Comparison of ENCODE assay signal across 13 cellular contexts in the genomic region with DNA sequence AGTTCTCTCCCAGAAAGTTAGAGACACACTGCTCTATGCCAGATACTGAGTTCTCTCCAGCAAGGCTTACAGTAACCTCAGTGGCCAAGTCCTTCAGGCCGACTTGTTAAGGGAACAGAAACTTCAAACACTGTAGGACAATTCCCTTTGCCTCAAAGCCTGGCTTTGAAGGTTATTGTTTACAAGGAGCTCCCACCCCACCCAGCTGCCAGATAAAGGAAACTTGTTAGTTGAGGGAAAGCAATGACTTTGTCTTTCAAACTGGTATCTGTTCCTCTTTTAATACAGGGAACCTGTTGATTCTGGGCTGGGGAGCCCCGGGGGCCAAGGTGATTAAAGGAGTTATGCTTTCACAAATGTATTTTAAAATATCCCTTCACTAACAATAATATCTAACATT. TPM values are rescaled to one million over a fixed set of nuclear protein-coding genes. Genes with fewer than 3 reads are reported as not detected.
A peak's percentile ranks its signal among the peaks of the same experiment; 100 is the strongest.
DNase-seq lines count a peak whose midpoint lies in the region; ATAC-seq and TF ChIP-seq lines count a peak whose summit lies in the region.
"Had no signal": no experiment of that assay in that cellular context is flagged by ENCODE, and none has a peak within 500 bp of the region (broad histone marks: within the 10 kb centered on the region; RNA-seq: fewer than 3 reads in every experiment).

No MANE protein-coding gene starts in this region.

- H3K27me3 Mint-ChIP-seq in activated CD4-positive, alpha-beta memory T cell treated with anti-CD3 and anti-CD28 coated beads for 36 hours = peaks cover 18% of the 10 kb centered on the region
- H3K27me3 Mint-ChIP-seq: brain had no signal

- H3K27me3 ChIP-seq in right atrium auricular region = no peaks in the 10 kb centered on the region
- H3K27me3 ChIP-seq in colonic mucosa = no peaks in the 10 kb centered on the region
- H3K27me3 ChIP-seq: SJSA1 had no signal

- DNase-seq in Right ventricle myocardium superior (no peak), right atrium auricular region (ENCODE audit: low spot score) (no peak), colonic mucosa (peak; percentile 63), kidney tubule cell (ENCODE audit: low spot score) (no peak), NCI-H2227 treated with DMSO at 0.1 percent for 48 hours (lab: John Stamatoyannopoulos, UW) (no peak)
- no peak for DNase-seq in activated CD4-positive, alpha-beta memory T cell treated with anti-CD3 and anti-CD28 coated beads for 36 hours
- DNase-seq: foreskin keratinocyte, NCI-H1092 treated with DMSO at 0.1 percent for 48 hours had no signal

- H3K4me3 ChIP-seq in right atrium auricular region (no peak overlapping the region), colonic mucosa (no peak overlapping the region)
- H3K4me3 ChIP-seq: SJSA1, thoracic aorta had no signal

- H3K4me3 Mint-ChIP-seq in activated CD4-positive, alpha-beta memory T cell treated with anti-CD3 and anti-CD28 coated beads for 36 hours = no peak overlapping the region
- H3K4me3 Mint-ChIP-seq: brain had no signal

- H3K27ac Mint-ChIP-seq in activated CD4-positive, alpha-beta memory T cell treated with anti-CD3 and anti-CD28 coated beads for 36 hours = no peak overlapping the region

- TF ChIP-seq CTCF in right atrium auricular region (IDR thresholded peaks at IDR 0.05) (no peak), colonic mucosa (IDR thresholded peaks at IDR 0.05) (no peak)

- intact Hi-C loops in Right ventricle myocardium superior (cut with DNase I) (no loop called here), colonic mucosa (cut with DNase I) (no loop called here)
- intact Hi-C loops in activated CD4-positive, alpha-beta memory T cell treated with anti-CD3 and anti-CD28 coated beads for 36 hours (cut with micrococcal nuclease) = no loop called here

- POLR2A ChIA-PET in activated CD4-positive, alpha-beta memory T cell treated with anti-CD3 and anti-CD28 coated beads for 36 hours (lab: Charles Lee) = no interaction called here

- peak overlapping the region in 1 of 2 donors; percentile 35 for H3K9ac ChIP-seq in colonic mucosa (ENCODE audit: low read depth in 2 of 2, low read length in 2 of 2)

- CTCF ChIA-PET in activated CD4-positive, alpha-beta memory T cell treated with anti-CD3 and anti-CD28 coated beads for 36 hours (lab: Charles Lee) = no interaction called here

- H3K27ac ChIP-seq in right atrium auricular region (no peak overlapping the region), colonic mucosa (peak overlapping the region; percentile 28)
- H3K27ac ChIP-seq: foreskin keratinocyte, SJSA1, thoracic aorta had no signal

- H3K36me3 ChIP-seq in right atrium auricular region (no peaks in the 10 kb centered on the region), colonic mucosa (no peaks in the 10 kb centered on the region)
- H3K36me3 ChIP-seq: SJSA1, thoracic aorta had no signal

- H3K4me1 ChIP-seq in right atrium auricular region (no peaks in the 10 kb centered on the region), colonic mucosa (peaks cover 3% of the 10 kb centered on the region)
- H3K4me1 ChIP-seq: foreskin keratinocyte had no signal

- ATAC-seq in Right ventricle myocardium superior (ENCODE audit: poor library complexity) = peak; percentile 38
- peak; percentile 69 for ATAC-seq in HG03571 (IDR thresholded peaks at IDR 0.05; ENCODE audit: unreplicated experiment)
- ATAC-seq in GM21737 (IDR thresholded peaks at IDR 0.05; ENCODE audit: unreplicated experiment) = no peak
- ATAC-seq: foreskin keratinocyte had no signal

- no peaks in the 10 kb centered on the region for H3K36me3 Mint-ChIP-seq in activated CD4-positive, alpha-beta memory T cell treated with anti-CD3 and anti-CD28 coated beads for 36 hours
- H3K36me3 Mint-ChIP-seq: brain had no signal

- H3K4me1 Mint-ChIP-seq in activated CD4-positive, alpha-beta memory T cell treated with anti-CD3 and anti-CD28 coated beads for 36 hours (ENCODE audit: low read depth) = no peaks in the 10 kb centered on the region

- H3K9me3 Mint-ChIP-seq in activated CD4-positive, alpha-beta memory T cell treated with anti-CD3 and anti-CD28 coated beads for 36 hours = no peaks in the 10 kb centered on the region

- H3K9me3 ChIP-seq in right atrium auricular region (no peaks in the 10 kb centered on the region), colonic mucosa (no peaks in the 10 kb centered on the region)
- H3K9me3 ChIP-seq: SJSA1, thoracic aorta had no signal

RNA-seq across cellular contexts. Expression of a gene that starts 27.7 kb away (rescaled TPM):
- 54.5 TPM for total RNA-seq in Right ventricle myocardium superior
- 100 to 1,000 TPM in 1 of 2 donors, 10 to 100 TPM in 1; 63.8 to 128 TPM for total RNA-seq in right atrium auricular region
- total RNA-seq in colonic mucosa = 100 to 1,000 TPM; 157 to 286 TPM
- 10 to 100 TPM; 64.2 to 66.7 TPM for total RNA-seq in activated CD4-positive, alpha-beta memory T cell treated with anti-CD3 and anti-CD28 coated beads for 36 hours

RNA-seq across cellular contexts. Expression of a gene that starts 46.8 kb away (rescaled TPM):
- total RNA-seq in Right ventricle myocardium superior (not detected), right atrium auricular region (under 1 TPM in 1 of 2 donors, not detected in 1; 0.12 TPM), colonic mucosa (under 1 TPM; 0.08 to 0.30 TPM)
- total RNA-seq in activated CD4-positive, alpha-beta memory T cell treated with anti-CD3 and anti-CD28 coated beads for 36 hours = under 1 TPM; 0.05 TPM
- total RNA-seq: foreskin keratinocyte, SJSA1 had no signal

RNA-seq across cellular contexts. Expression of a gene that starts 56.7 kb away (rescaled TPM):
- 122 TPM for total RNA-seq in Right ventricle myocardium superior
- total RNA-seq in right atrium auricular region = 10 to 100 TPM; 51.4 to 97.2 TPM
- total RNA-seq in colonic mucosa = 100 to 1,000 TPM; 252 to 372 TPM
- total RNA-seq in activated CD4-positive, alpha-beta memory T cell treated with anti-CD3 and anti-CD28 coated beads for 36 hours = 100 to 1,000 TPM; 390 to 392 TPM
